Comparison of ENCODE assay signal across 25 cellular contexts in genomic region chr20:55353206-55353605, GRCh38.
"Had no signal": no experiment of that assay in that cellular context is flagged by ENCODE, and none has a peak within 500 bp of the region (broad histone marks: within the 10 kb centered on the region; RNA-seq: fewer than 3 reads in every experiment).

No MANE protein-coding gene starts in this region.

- H3K9me3 ChIP-seq: thoracic aorta, vagina had no signal

- H3K36me3 ChIP-seq: thoracic aorta, vagina, WERI-Rb-1 had no signal

- H3K4me3 ChIP-seq: coronary artery, dorsolateral prefrontal cortex, skin epidermis, thoracic aorta, vagina had no signal

- ATAC-seq: activated CD4-positive, CD25-positive, alpha-beta regulatory T cell treated with anti-CD3 and anti-CD28 coated beads, Interleukin-2, amount 50 U/mL, for 24 hours; activated naive CD4-positive, alpha-beta T cell treated with anti-CD3 and anti-CD28 coated beads, Interleukin-2, amount 50 U/mL, for 72 hours; left cardiac atrium; sciatic nerve; stimulated activated naive CD8-positive, alpha-beta T cell treated with anti-CD3 and anti-CD28 coated beads, Interleukin-15, Interleukin-2, amounts not matched to agents 100 U/mL and 50 U/mL, for 24 hours had no signal

- H3K27ac ChIP-seq: coronary artery, dorsolateral prefrontal cortex, skin epidermis, thoracic aorta, vagina, WERI-Rb-1 had no signal

- H3K27me3 ChIP-seq: vagina had no signal

- H3K4me1 ChIP-seq: vagina had no signal

- DNase-seq: activated CD4-positive, alpha-beta T cell treated with anti-CD3 and anti-CD28 coated beads for 48 hours; activated CD4-positive, alpha-beta T cell treated with anti-CD3 and anti-CD28 coated beads, Interleukin-2, amount 50 U/mL, for 48 hours; activated CD8-positive, alpha-beta memory T cell treated with anti-CD3 and anti-CD28 coated beads, Interleukin-2, amount 50 U/mL, for 48 hours; activated naive CD4-positive, alpha-beta T cell; activated T-cell treated with anti-CD3 and anti-CD28 coated beads, Interleukin-2, amount 50 U/mL, for 24 hours; cerebellar nuclear complex; dorsolateral prefrontal cortex; effector memory CD4-positive, alpha-beta T cell; erythroblast; head of caudate nucleus; hippocampal formation; left cardiac atrium; mammary epithelial cell; stimulated activated CD4-positive, alpha-beta T cell treated with anti-CD3 and anti-CD28 coated beads, Interleukin-12 subunit alpha, Interleukin-12 subunit beta, amount 100 ng/mL, for 4 hours; stimulated activated CD4-positive, alpha-beta T cell treated with anti-CD3 and anti-CD28 coated beads, Interleukin-4, amount 100 ng/mL, for 1 hour; stimulated activated naive CD8-positive, alpha-beta T cell treated with anti-CD3 and anti-CD28 coated beads, Interleukin-15, Interleukin-2, amounts not matched to agents 100 U/mL and 50 U/mL, for 24 hours; T-helper 9 cell; WERI-Rb-1 had no signal
